8 cellular contexts compared by ENCODE assay signal in genomic region chr13:52652980-52653303, GRCh38. TPM values are rescaled to one million over a fixed set of nuclear protein-coding genes. Genes with fewer than 3 reads are reported as not detected.
DNase-seq lines count a peak whose midpoint lies in the region; ATAC-seq and TF ChIP-seq lines count a peak whose summit lies in the region.

No MANE protein-coding gene starts in this region.

- H3K36me3 ChIP-seq in iPS-18a (ENCODE audit: control insufficient read depth, low read depth, low read length) = peaks cover 33% of the 10 kb centered on the region

- H3K9me3 ChIP-seq in iPS-18a (ENCODE audit: control insufficient read depth, low read depth, low read length) = no peaks in the 10 kb centered on the region

- H3K27me3 ChIP-seq in iPS-18a (ENCODE audit: control insufficient read depth, insufficient read depth, low read length) = no peaks in the 10 kb centered on the region

- H3K9ac ChIP-seq in iPS-18a (ENCODE audit: low read length) = peak overlapping the region; percentile 98

- POLR2A ChIA-PET in AG04449 (lab: Yijun Ruan, JAX) = interaction anchor here (0.7 to 2.8 kb wide), 12 partner anchors 9 to 193 kb away, joined by 3 to 31 read pairs (median 4); no protein-coding TSS in a partner anchor

- no peaks in the 10 kb centered on the region for H3K9me3 Mint-ChIP-seq in activated T-helper 17 cell treated with anti-CD3 and anti-CD28 coated beads, Interleukin-2, amount 50 U/mL, for 72 hours
- no peaks in the 10 kb centered on the region for H3K9me3 Mint-ChIP-seq in stimulated activated naive CD8-positive, alpha-beta T cell treated with anti-CD3 and anti-CD28 coated beads, Interleukin-15, amount 100 ng/mL, for 72 hours

- no peak overlapping the region for H3K4me3 Mint-ChIP-seq in activated T-helper 17 cell treated with anti-CD3 and anti-CD28 coated beads, Interleukin-2, amount 50 U/mL, for 72 hours
- H3K4me3 Mint-ChIP-seq in stimulated activated naive CD8-positive, alpha-beta T cell treated with anti-CD3 and anti-CD28 coated beads, Interleukin-15, amount 100 ng/mL, for 72 hours = no peak overlapping the region

- no peak overlapping the region for H3K27ac Mint-ChIP-seq in activated T-helper 17 cell treated with anti-CD3 and anti-CD28 coated beads, Interleukin-2, amount 50 U/mL, for 72 hours
- H3K27ac Mint-ChIP-seq in stimulated activated naive CD8-positive, alpha-beta T cell treated with anti-CD3 and anti-CD28 coated beads, Interleukin-15, amount 100 ng/mL, for 72 hours = no peak overlapping the region

- no peak for TF ChIP-seq CTCF in AG04449 (IDR thresholded peaks at IDR 0.05; ENCODE audit: insufficient read depth, low read length, missing control alignments)

- ATAC-seq in GM19025 (IDR thresholded peaks at IDR 0.05; ENCODE audit: low read depth, unreplicated experiment) (peak; percentile 18), HG03097 (IDR thresholded peaks at IDR 0.05; ENCODE audit: low FRiP score, unreplicated experiment) (peak; percentile 35)
- peak; percentile 31 for ATAC-seq in activated T-helper 17 cell treated with anti-CD3 and anti-CD28 coated beads, Interleukin-2, amount 50 U/mL, for 72 hours (replicated peaks)
- ATAC-seq in stimulated activated naive CD8-positive, alpha-beta T cell treated with anti-CD3 and anti-CD28 coated beads, Interleukin-15, amount 100 ng/mL, for 72 hours = peak; percentile 60

- peak overlapping the region; percentile 82 for H3K4me3 ChIP-seq in AG04449 (ENCODE audit: low read depth, low read length)
- H3K4me3 ChIP-seq in iPS-18a (ENCODE audit: low read length) = peak overlapping the region; percentile 99

- H3K27ac ChIP-seq in iPS-18a (ENCODE audit: low read length) = peak overlapping the region; percentile 99

- H3K27me3 Mint-ChIP-seq in activated T-helper 17 cell treated with anti-CD3 and anti-CD28 coated beads, Interleukin-2, amount 50 U/mL, for 72 hours = no peaks in the 10 kb centered on the region
- no peaks in the 10 kb centered on the region for H3K27me3 Mint-ChIP-seq in stimulated activated naive CD8-positive, alpha-beta T cell treated with anti-CD3 and anti-CD28 coated beads, Interleukin-15, amount 100 ng/mL, for 72 hours

- H3K36me3 Mint-ChIP-seq in activated T-helper 17 cell treated with anti-CD3 and anti-CD28 coated beads, Interleukin-2, amount 50 U/mL, for 72 hours (ENCODE audit: low read depth) = peaks cover 17% of the 10 kb centered on the region

- DNase-seq in AG04449 (ENCODE audit: low read depth, low spot score) = no peak
- DNase-seq in stimulated activated naive CD8-positive, alpha-beta T cell treated with anti-CD3 and anti-CD28 coated beads, Interleukin-15, amount 100 ng/mL, for 72 hours = no peak
- DNase-seq in NCI-H2081 treated with DMSO at 0.1 percent for 48 hours (lab: John Stamatoyannopoulos, UW) = no peak
- DNase-seq in COR-L47 (lab: John Stamatoyannopoulos, UW) = no peak

- H3K4me1 Mint-ChIP-seq in activated T-helper 17 cell treated with anti-CD3 and anti-CD28 coated beads, Interleukin-2, amount 50 U/mL, for 72 hours = peaks cover 6% of the 10 kb centered on the region
- H3K4me1 Mint-ChIP-seq in stimulated activated naive CD8-positive, alpha-beta T cell treated with anti-CD3 and anti-CD28 coated beads, Interleukin-15, amount 100 ng/mL, for 72 hours = peaks cover 9% of the 10 kb centered on the region

- H3K4me1 ChIP-seq in iPS-18a (ENCODE audit: control insufficient read depth, low read depth, low read length) = peaks cover 5% of the 10 kb centered on the region

- CTCF ChIA-PET in AG04449 (lab: Yijun Ruan, JAX) = interaction anchor here (0.8 to 6.2 kb wide), 11 partner anchors 8 to 316 kb away, joined by 3 to 44 read pairs (median 4); no protein-coding TSS in a partner anchor

RNA-seq across cellular contexts. Expression of gene SUGT1, which starts 0.3 kb away (rescaled TPM):
- total RNA-seq in activated T-helper 17 cell treated with anti-CD3 and anti-CD28 coated beads, Interleukin-2, amount 50 U/mL, for 72 hours = 10 to 100 TPM; 50.2 to 66.7 TPM

RNA-seq across cellular contexts. Expression of gene HNRNPA1L2, which starts 10.7 kb away (rescaled TPM):
- 1 to 10 TPM; 4.4 to 8.1 TPM for total RNA-seq in activated T-helper 17 cell treated with anti-CD3 and anti-CD28 coated beads, Interleukin-2, amount 50 U/mL, for 72 hours
